In genomic region chr1:160196143-160196542, GRCh38 we compare ENCODE assay signal across 18 cellular contexts. TPM values are rescaled to one million over a fixed set of nuclear protein-coding genes. Genes with fewer than 3 reads are reported as not detected.
A peak's percentile ranks its signal among the peaks of the same experiment; 100 is the strongest.
DNase-seq lines count a peak whose midpoint lies in the region; ATAC-seq, FAIRE-seq and TF ChIP-seq lines count a peak whose summit lies in the region.
"Had no signal": no experiment of that assay in that cellular context is flagged by ENCODE, and none has a peak within 500 bp of the region (broad histone marks: within the 10 kb centered on the region; RNA-seq: fewer than 3 reads in every experiment).

No MANE protein-coding gene starts in this region.

- H4K20me1 ChIP-seq in GM12878 (ENCODE audit: control insufficient read depth, insufficient read depth): no peaks in the 10 kb centered on the region
- H4K20me1 ChIP-seq: BLaER1 treated with 17β-estradiol and CSF1 and Interleukin-3, amounts not matched to agents 10 nM and 100 nM had no signal

- H3K27me3 ChIP-seq in GM12878 (replicated peaks in 1 of 2; ENCODE audit: control insufficient read depth in 2 of 2, insufficient read depth in 2 of 2, low read length in 1 of 2): peaks cover 0 to 3% of the 10 kb centered on the region in 2 experiments; a peak in 1 of 4 replicates
- H3K27me3 ChIP-seq in gastrocnemius medialis: no peaks in the 10 kb centered on the region
- H3K27me3 ChIP-seq: BLaER1 treated with 17β-estradiol and CSF1 and Interleukin-3, amounts not matched to agents 10 nM and 100 nM had no signal

- in situ Hi-C loops in GM12878 (cut with MboI) (loop anchor here (5.0 kb wide), 1 partner anchor 56 kb away; no protein-coding TSS in a partner anchor), gastrocnemius medialis (cut with MboI; ENCODE audit: low sequenced_read_pairs in 4 of 4) (loop anchor here in 2 of 4 donors (10.0 kb wide), 2 partner anchors 91 to 179 kb away; no protein-coding TSS in a partner anchor)

- no peaks in the 10 kb centered on the region for H3K9me3 ChIP-seq in GM12878 (replicated peaks; ENCODE audit: control insufficient read depth, insufficient read depth, low read length)
- no peaks in the 10 kb centered on the region for H3K9me3 ChIP-seq in gastrocnemius medialis
- H3K9me3 ChIP-seq: BLaER1 treated with 17β-estradiol and CSF1 and Interleukin-3, amounts not matched to agents 10 nM and 100 nM had no signal

- TF ChIP-seq POLR2A in GM12878 (IDR thresholded peaks at IDR 0.05; ENCODE audit: low read depth, low read length): no peak
- no peak for TF ChIP-seq POLR2A in gastrocnemius medialis (IDR thresholded peaks at IDR 0.05)

- FAIRE-seq in GM12878 (lab: Jason Lieb, UNC): no peak
- no peak for FAIRE-seq in urothelium cell line (lab: Jason Lieb, UNC)
- FAIRE-seq: D721Med, G401.6 had no signal

- H2AFZ ChIP-seq in GM12878 (ENCODE audit: control insufficient read depth, low read depth, low read length): no peak overlapping the region; the same call in 1 of the 2 replicates
- H2AFZ ChIP-seq: GM23338 had no signal

- TF ChIP-seq EP300 in GM12878 (IDR thresholded peaks at IDR 0.05; ENCODE audit: borderline replicate concordance in 1 of 2, control insufficient read depth in 1 of 2, low read depth in 2 of 2, low read length in 2 of 2): no peak

- WGBS in GM12878 (ENCODE audit: insufficient coverage, insufficient replicate concordance, low lambda C conversion rate, missing lambda C conversion rate): 0% methylated on average over 1 of the region's 4 CpGs

- H3K27ac ChIP-seq in 22Rv1 (no peak overlapping the region), GM12878 (ENCODE audit: control insufficient read depth, insufficient read depth) (0 out of 2 replicates have a peak overlapping the region, but pooled peaks have one; percentile 37), gastrocnemius medialis (peak overlapping the region; percentile 3 to 73 (median 58))
- H3K27ac ChIP-seq: BLaER1 treated with 17β-estradiol and CSF1 and Interleukin-3, amounts not matched to agents 10 nM and 100 nM had no signal

- DNase-seq in GM12878 (ENCODE audit: low read depth, low spot score) (no peak), gastrocnemius medialis (no peak), iPS-NIHi7 (ENCODE audit: extremely low spot score) (no peak), NCI-H526 (lab: John Stamatoyannopoulos, UW) (no peak), urothelium cell line (ENCODE audit: low spot score) (no peak)
- DNase-seq: 8988T; CD8-positive, alpha-beta T cell; COR-L47; H9 had no signal

- BruUV-seq in GM12878 (replicated peaks; lab: Mats Ljungman, UMichigan): no TSS peak

- no peak overlapping the region for H3K9ac ChIP-seq in GM12878 (ENCODE audit: control insufficient read depth, insufficient read depth, low read length)
- H3K9ac ChIP-seq: BLaER1 treated with 17β-estradiol and CSF1 and Interleukin-3, amounts not matched to agents 10 nM and 100 nM had no signal

- RAD21 ChIA-PET in GM12878 (lab: Charles Lee; ENCODE audit: unreplicated experiment): interaction anchor here (1.7 to 10.6 kb wide), 3 partner anchors 24 to 95 kb away, joined by 11 to 89 read pairs (median 11); no protein-coding TSS in a partner anchor

- H3K79me2 ChIP-seq in GM12878 (ENCODE audit: control insufficient read depth, insufficient read depth, low read length): no peaks in the 10 kb centered on the region

- intact Hi-C loops in GM12878 (cut with micrococcal nuclease; ENCODE audit: unreplicated experiment) (no loop called here), gastrocnemius medialis (cut with DNase I; ENCODE audit: low total_unique reads) (no loop called here)

- CTCF ChIA-PET in GM12878 (lab: Yijun Ruan, JAX): interaction anchor here (0.9 to 4.5 kb wide), 15 partner anchors 7 to 180 kb away, joined by 3 to 50 read pairs (median 4); partner anchors contain the start of gene DCAF8

- no peak overlapping the region for H3K4me3 ChIP-seq in GM12878
- no peak overlapping the region for H3K4me3 ChIP-seq in gastrocnemius medialis
- H3K4me3 ChIP-seq: BLaER1 treated with 17β-estradiol and CSF1 and Interleukin-3, amounts not matched to agents 10 nM and 100 nM; GM23338 had no signal

- SMC1A ChIA-PET in GM12878 (lab: Charles Lee; ENCODE audit: uncharacterized antibody, unreplicated experiment): interaction anchor here (0.6 to 2.3 kb wide), 15 partner anchors 8 to 180 kb away, joined by 3 to 32 read pairs (median 4); partner anchors contain the start of genes IGSF8 and PEX19

- H3K4me1 ChIP-seq in GM12878 (ENCODE audit: control insufficient read depth, insufficient read depth, low read length) (peaks cover 17% of the 10 kb centered on the region), gastrocnemius medialis (peaks cover 61 to 71% of the 10 kb centered on the region in 2 donors)

- H3K4me2 ChIP-seq in GM12878 (ENCODE audit: control insufficient read depth, insufficient read depth): peak overlapping the region; percentile 59
- H3K4me2 ChIP-seq: BLaER1 treated with 17β-estradiol and CSF1 and Interleukin-3, amounts not matched to agents 10 nM and 100 nM; GM23338 had no signal

- H3K36me3 ChIP-seq in GM12878 (ENCODE audit: control insufficient read depth in 2 of 2, insufficient read depth in 2 of 2, low read length in 1 of 2): no peaks in the 10 kb centered on the region
- peaks cover 0 to 22% of the 10 kb centered on the region in 2 donors for H3K36me3 ChIP-seq in gastrocnemius medialis
- H3K36me3 ChIP-seq: BLaER1 treated with 17β-estradiol and CSF1 and Interleukin-3, amounts not matched to agents 10 nM and 100 nM had no signal

- POLR2A ChIA-PET in GM12878 (lab: Charles Lee): interaction anchor here (0.7 to 1.4 kb wide), 2 partner anchors 9 to 99 kb away, joined by 3 to 15 read pairs; partner anchors contain the start of gene PEA15

- 0 out of 2 replicates have a peak, but pooled peaks have one; percentile 11 for TF ChIP-seq CTCF in 22Rv1 (IDR thresholded peaks at IDR 0.05)
- TF ChIP-seq CTCF in GM12878 (IDR thresholded peaks at IDR 0.05 in 2 of 3, conservative IDR thresholded peaks at IDR 0.05 in 1 of 3; ENCODE audit: control insufficient read depth in 2 of 3, extremely low read depth in 1 of 3, insufficient read depth in 1 of 3, low read depth in 3 of 3, low read length in 3 of 3): no peak
- TF ChIP-seq CTCF in gastrocnemius medialis (IDR thresholded peaks at IDR 0.05 in 4 of 5, conservative IDR thresholded peaks at IDR 0.05 in 1 of 5): no peak

- ATAC-seq in HG03378 (IDR thresholded peaks at IDR 0.05; ENCODE audit: unreplicated experiment): peak; percentile 51
- peak; percentile 43 for ATAC-seq in GM12878
- no peak for ATAC-seq in gastrocnemius medialis
- ATAC-seq: CD8-positive, alpha-beta T cell; GM23338 had no signal

- no peak for TF ChIP-seq RAD21 in GM12878 (IDR thresholded peaks at IDR 0.05; ENCODE audit: insufficient read depth, low read depth, low read length)

RNA-seq across cellular contexts. Expression of gene CASQ1, which starts 5.8 kb away (rescaled TPM):
- 1.0 and 1.7 TPM in 2 replicates for total RNA-seq in GM12878 (2013; cell fraction: nucleolus; rRNA removed)
- total RNA-seq in GM12878 (2014; rRNA removed): 0.28 and 0.38 TPM in 2 replicates
- total RNA-seq in GM12878 (2014; rRNA removed; fragmentation: Illumina TruSeq; extraction: Trizol): 0.14 and 0.27 TPM in 2 replicates
- 0.21 and 0.40 TPM in 2 replicates for total RNA-seq in GM12878 (2021)
- 0.91 TPM for polyA plus RNA-seq in GM12878 (2011; ENCODE audit: low read depth)
- polyA plus RNA-seq in GM12878 (2011; rRNA removed): 0.73 and 0.77 TPM in 2 replicates
- polyA plus RNA-seq in GM12878 (2011; cell fraction: cytosol; rRNA removed): 0.28 and 0.37 TPM in 2 replicates
- 2.6 and 3.0 TPM in 2 replicates for polyA plus RNA-seq in GM12878 (2011; cell fraction: nucleus; rRNA removed)
- polyA plus RNA-seq in GM12878 (2012): 0.59 and 0.72 TPM in 2 replicates
- 0.40 and 0.92 TPM in 2 replicates for polyA plus RNA-seq in GM12878 (2014; fragmentation: Illumina TruSeq; extraction: Trizol)
- under 1 TPM; 0.22 to 0.61 TPM for polyA plus RNA-seq in GM12878 (2014; fragmentation: Nextera tagmentation; extraction: Ambion mirVana)
- polyA plus RNA-seq in GM12878 (2014; rRNA removed): 0.44 and 0.95 TPM in 2 replicates
- polyA plus RNA-seq in GM12878 (2016; fragmentation: Nextera tagmentation; extraction: Ambion mirVana): under 1 TPM; 0.10 to 0.42 TPM
- polyA minus RNA-seq in GM12878 (2011; rRNA and poly(A)+ RNA removed): 0.10 TPM in 1 of 2 replicates, not detected in the other
- polyA minus RNA-seq in GM12878 (2011; cell fraction: cytosol; rRNA and poly(A)+ RNA removed): not detected in 2 replicates
- polyA minus RNA-seq in GM12878 (2011; cell fraction: nucleus; rRNA and poly(A)+ RNA removed): 0.57 TPM in 1 of 2 replicates, not detected in the other
- 100 to 1,000 TPM; 255 to 894 (median 358) TPM for total RNA-seq in gastrocnemius medialis
- total RNA-seq: A673; CD8-positive, alpha-beta T cell; HT-29 had no signal

RNA-seq across cellular contexts. Expression of gene PEA15, which starts 9.0 kb away (rescaled TPM):
- total RNA-seq in GM12878 (2013; cell fraction: nucleolus; rRNA removed): 11.8 and 13.4 TPM in 2 replicates
- total RNA-seq in GM12878 (2014; rRNA removed) (37.6 and 40.2 TPM in 2 replicates), GM12878 (2014; rRNA removed; fragmentation: Illumina TruSeq; extraction: Trizol) (65.1 and 68.1 TPM in 2 replicates), GM12878 (2021) (66.2 and 69.1 TPM in 2 replicates), gastrocnemius medialis (10 to 100 TPM; 10.5 to 34.7 (median 27.2) TPM)
- 24.7 TPM for polyA plus RNA-seq in GM12878 (2011; ENCODE audit: low read depth)
- polyA plus RNA-seq in GM12878 (2011; rRNA removed) (173 and 185 TPM in 2 replicates), GM12878 (2014; fragmentation: Illumina TruSeq; extraction: Trizol) (269 and 323 TPM in 2 replicates), GM12878 (2014; fragmentation: Nextera tagmentation; extraction: Ambion mirVana) (10 to 100 TPM; 15.1 to 28.2 TPM), GM12878 (2014; rRNA removed) (113 and 119 TPM in 2 replicates), GM12878 (2016; fragmentation: Nextera tagmentation; extraction: Ambion mirVana) (10 to 100 TPM; 64.4 to 68.2 TPM)
- polyA plus RNA-seq in GM12878 (2011; cell fraction: cytosol; rRNA removed): 166 and 185 TPM in 2 replicates
- polyA plus RNA-seq in GM12878 (2011; cell fraction: nucleus; rRNA removed): 69.5 and 83.5 TPM in 2 replicates
- polyA plus RNA-seq in GM12878 (2012): 41.8 and 56.2 TPM in 2 replicates
- polyA minus RNA-seq in GM12878 (2011; rRNA and poly(A)+ RNA removed): 89.0 and 91.0 TPM in 2 replicates
- 15.2 and 20.8 TPM in 2 replicates for polyA minus RNA-seq in GM12878 (2011; cell fraction: cytosol; rRNA and poly(A)+ RNA removed)
- 8.1 and 11.2 TPM in 2 replicates for polyA minus RNA-seq in GM12878 (2011; cell fraction: nucleus; rRNA and poly(A)+ RNA removed)

RNA-seq across cellular contexts. Expression of gene ATP1A4, which starts 44.7 kb away (rescaled TPM):
- 5.1 and 5.6 TPM in 2 replicates for total RNA-seq in GM12878 (2013; cell fraction: nucleolus; rRNA removed)
- total RNA-seq in GM12878 (2014; rRNA removed) (0.34 and 0.82 TPM in 2 replicates), GM12878 (2014; rRNA removed; fragmentation: Illumina TruSeq; extraction: Trizol) (0.31 and 0.41 TPM in 2 replicates), GM12878 (2021) (0.62 TPM in 1 of 2 replicates, not detected in the other), gastrocnemius medialis (under 1 TPM in 2 of 4 donors, not detected in 2; 0.07 to 0.47 TPM)
- 0.83 TPM for polyA plus RNA-seq in GM12878 (2011; ENCODE audit: low read depth)
- polyA plus RNA-seq in GM12878 (2011; rRNA removed) (0.24 and 0.34 TPM in 2 replicates), GM12878 (2014; fragmentation: Illumina TruSeq; extraction: Trizol) (0.76 and 0.81 TPM in 2 replicates), GM12878 (2014; fragmentation: Nextera tagmentation; extraction: Ambion mirVana) (1 to 10 TPM in 1 of 2 experiments, under 1 TPM in 1; 0.75 to 1.0 TPM), GM12878 (2014; rRNA removed) (0.46 and 0.79 TPM in 2 replicates), GM12878 (2016; fragmentation: Nextera tagmentation; extraction: Ambion mirVana) (under 1 TPM; 0.47 to 0.63 TPM)
- 0.16 and 0.37 TPM in 2 replicates for polyA plus RNA-seq in GM12878 (2011; cell fraction: cytosol; rRNA removed)
- 0.95 and 2.1 TPM in 2 replicates for polyA plus RNA-seq in GM12878 (2011; cell fraction: nucleus; rRNA removed)
- 0.46 and 0.49 TPM in 2 replicates for polyA plus RNA-seq in GM12878 (2012)
- not detected in 2 replicates for polyA minus RNA-seq in GM12878 (2011; rRNA and poly(A)+ RNA removed)
- polyA minus RNA-seq in GM12878 (2011; cell fraction: cytosol; rRNA and poly(A)+ RNA removed): not detected in 2 replicates
- 0.73 and 0.86 TPM in 2 replicates for polyA minus RNA-seq in GM12878 (2011; cell fraction: nucleus; rRNA and poly(A)+ RNA removed)
- total RNA-seq: A673; CD8-positive, alpha-beta T cell; HT-29 had no signal
- polyA plus RNA-seq: AG04450 had no signal

Comparison
In these comparisons a context has a peak if more than half of its experiments do, and no peak if none do; other contexts are left out.
1. ATAC-seq: peak in HG03378 (single experiment) and GM12878 (single experiment); none in gastrocnemius medialis (0 of 2).
2. RNA of gene CASQ1, which starts 5.8 kb away (total RNA-seq): 255 to 894 TPM in gastrocnemius medialis; 0.14 to 1.7 TPM in GM12878; every median in the first group is over 10 times any median in the second.